ENCODE assay signal across 9 cellular contexts in the genomic region with DNA sequence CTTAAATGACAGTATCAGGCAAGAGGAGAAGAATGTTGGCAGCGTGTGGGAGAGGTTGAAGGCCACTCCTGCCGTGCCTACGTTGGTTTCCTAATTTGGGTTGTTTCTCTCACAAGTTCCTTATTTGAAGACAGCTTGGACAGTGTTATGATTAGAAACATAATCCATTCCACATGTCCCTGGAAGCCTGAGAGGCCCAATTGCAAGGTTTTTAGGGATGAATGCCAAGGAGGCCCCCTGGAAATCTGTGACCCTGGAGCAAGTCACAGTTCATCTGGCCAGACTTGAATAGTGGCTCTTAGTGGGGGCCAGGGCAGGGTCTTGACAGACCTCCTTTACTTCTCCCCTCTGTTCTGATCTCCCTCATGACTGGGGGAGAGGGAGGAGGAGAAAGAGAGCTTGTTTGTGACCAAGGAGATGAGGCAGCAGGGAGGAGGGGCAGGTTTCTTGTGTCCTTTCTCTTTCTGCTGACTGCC.
DNase-seq lines count a peak whose midpoint lies in the region; ATAC-seq, FAIRE-seq and TF ChIP-seq lines count a peak whose summit lies in the region.
"Had no signal": no experiment of that assay in that cellular context is flagged by ENCODE, and none has a peak within 500 bp of the region (broad histone marks: within the 10 kb centered on the region; RNA-seq: fewer than 3 reads in every experiment).

No MANE protein-coding gene starts in this region.

- peak; percentile 55 for DNase-seq in NOMO-1 treated with DMSO at 0.1 percent for 48 hours (lab: John Stamatoyannopoulos, UW; ENCODE audit: unreplicated experiment)
- DNase-seq in mucosa of descending colon: peak in 1 of 3 donors; percentile 22
- DNase-seq in upper lobe of left lung: peak in 1 of 2 donors; percentile 30
- DNase-seq in stimulated activated CD4-positive, alpha-beta T cell treated with anti-CD3 and anti-CD28 coated beads, Interleukin-4, amount 100 ng/mL, for 4 hours: no peak
- no peak for DNase-seq in activated CD4-positive, alpha-beta T cell treated with anti-CD3 and anti-CD28 coated beads, Interleukin-2, amount 50 U/mL, for 1 hour
- DNase-seq in GM12892 (ENCODE audit: insufficient read length): no peak
- DNase-seq: activated effector memory CD4-positive, alpha-beta T cell treated with anti-CD3 and anti-CD28 coated beads, Interleukin-2, amount 50 U/mL, for 16 hours had no signal

- peaks cover 3% of the 10 kb centered on the region for H3K27me3 Mint-ChIP-seq in dendritic cell treated with granulocyte-macrophage colony-stimulating factor and Interleukin-4, amounts not matched to agents 40 ng/mL and 50 ng/mL, for 4 days

- H3K9me3 Mint-ChIP-seq in dendritic cell treated with granulocyte-macrophage colony-stimulating factor and Interleukin-4, amounts not matched to agents 40 ng/mL and 50 ng/mL, for 4 days: no peaks in the 10 kb centered on the region

- H3K4me1 ChIP-seq in mucosa of descending colon (ENCODE audit: low read depth) (no peaks in the 10 kb centered on the region), upper lobe of left lung (peaks cover 9 to 27% (median 17%) of the 10 kb centered on the region in 4 donors)

- H3K27ac Mint-ChIP-seq in dendritic cell treated with granulocyte-macrophage colony-stimulating factor and Interleukin-4, amounts not matched to agents 40 ng/mL and 50 ng/mL, for 4 days: peak overlapping the region; percentile 50

- no peak for TF ChIP-seq EP300 in upper lobe of left lung (IDR thresholded peaks at IDR 0.05)

- no peak overlapping the region for H3K4me3 Mint-ChIP-seq in dendritic cell treated with granulocyte-macrophage colony-stimulating factor and Interleukin-4, amounts not matched to agents 40 ng/mL and 50 ng/mL, for 4 days

- ATAC-seq in mucosa of descending colon (peak; percentile 29), upper lobe of left lung (ENCODE audit: low FRiP score in 2 of 2) (peak; percentile 66 to 70)

- TF ChIP-seq POLR2A in upper lobe of left lung (IDR thresholded peaks at IDR 0.05): no peak
- TF ChIP-seq POLR2A in GM12892 (IDR thresholded peaks at IDR 0.05; ENCODE audit: low read depth, low read length): no peak

- peaks cover 34% of the 10 kb centered on the region for H3K4me1 Mint-ChIP-seq in dendritic cell treated with granulocyte-macrophage colony-stimulating factor and Interleukin-4, amounts not matched to agents 40 ng/mL and 50 ng/mL, for 4 days (ENCODE audit: low read depth)

- TF ChIP-seq CTCF in mucosa of descending colon (IDR thresholded peaks at IDR 0.05) (no peak), upper lobe of left lung (IDR thresholded peaks at IDR 0.05) (no peak)

- no peaks in the 10 kb centered on the region for H3K36me3 Mint-ChIP-seq in dendritic cell treated with granulocyte-macrophage colony-stimulating factor and Interleukin-4, amounts not matched to agents 40 ng/mL and 50 ng/mL, for 4 days (ENCODE audit: low read depth)

- H3K27me3 ChIP-seq in upper lobe of left lung: no peaks in the 10 kb centered on the region
- H3K27me3 ChIP-seq: SJCRH30 had no signal

- peak overlapping the region in 3 of 4 donors; percentile 19 to 69 (median 31) for H3K27ac ChIP-seq in upper lobe of left lung
- H3K27ac ChIP-seq: SJCRH30 had no signal

- intact Hi-C loops in dendritic cell treated with granulocyte-macrophage colony-stimulating factor and Interleukin-4, amounts not matched to agents 40 ng/mL and 50 ng/mL, for 4 days (cut with micrococcal nuclease): no loop called here
- intact Hi-C loops in mucosa of descending colon (cut with DNase I, micrococcal nuclease): no loop called here

- H3K36me3 ChIP-seq in mucosa of descending colon (ENCODE audit: low read depth) (no peaks in the 10 kb centered on the region), upper lobe of left lung (no peaks in the 10 kb centered on the region)
- H3K36me3 ChIP-seq: SJCRH30 had no signal

- no peak for FAIRE-seq in GM12892 (lab: Jason Lieb, UNC)

- H3K9me3 ChIP-seq in mucosa of descending colon (no peaks in the 10 kb centered on the region), upper lobe of left lung (no peaks in the 10 kb centered on the region)
- H3K9me3 ChIP-seq: SJCRH30 had no signal

- H3K4me3 ChIP-seq in mucosa of descending colon: no peak overlapping the region
- H3K4me3 ChIP-seq in upper lobe of left lung: no peak overlapping the region
- H3K4me3 ChIP-seq: SJCRH30 had no signal

- 36 to 45% methylated on average over 3 of the region's 3 CpGs for WGBS in upper lobe of left lung, 2 donors
